In the genomic region with DNA sequence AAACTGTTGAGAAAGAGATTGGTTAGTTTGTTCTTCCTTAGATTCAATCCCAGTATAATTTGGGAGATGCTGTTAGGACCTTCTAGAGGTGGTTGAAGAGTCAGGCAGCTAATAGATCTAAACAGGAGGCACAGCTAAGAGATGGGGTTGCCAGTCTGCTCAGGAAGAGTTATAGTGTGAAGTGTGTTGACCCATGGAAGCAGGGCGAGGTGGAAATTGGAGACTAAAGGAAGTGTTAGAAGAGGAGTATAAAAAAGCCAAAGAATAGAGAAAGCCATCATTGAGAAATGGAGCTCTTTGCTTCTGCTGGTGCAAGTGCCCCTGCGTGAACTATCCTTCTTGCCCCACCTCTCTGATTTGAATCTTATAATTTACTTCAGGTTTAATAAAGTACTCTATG, we compare ENCODE assay signal across 9 cellular contexts. TPM values are rescaled to one million over a fixed set of nuclear protein-coding genes. Genes with fewer than 3 reads are reported as not detected.
"Had no signal": no experiment of that assay in that cellular context is flagged by ENCODE, and none has a peak within 500 bp of the region (broad histone marks: within the 10 kb centered on the region; RNA-seq: fewer than 3 reads in every experiment).

No MANE protein-coding gene starts in this region.

- H3K36me3 Mint-ChIP-seq: IgD-negative memory B cell had no signal

- DNase-seq: GM23248, GOT3, H7, HFFc6 had no signal

- ATAC-seq: HCT116, HepG2 had no signal

- H3K9me3 Mint-ChIP-seq: HFFc6 had no signal

- H3K4me3 Mint-ChIP-seq: HFFc6, IgD-negative memory B cell had no signal

- H3K9ac ChIP-seq: GM23248 had no signal

- H3K27ac Mint-ChIP-seq: HFFc6, IgD-negative memory B cell had no signal

- H3K27ac ChIP-seq: GM23248, HL-60 had no signal

- H2AFZ ChIP-seq: GM23248 had no signal

- H3K36me3 ChIP-seq: HAP-1 had no signal

- H3K4me1 ChIP-seq: HAP-1 had no signal

- H3K9me3 ChIP-seq: HAP-1 had no signal

- H3K4me3 ChIP-seq: GM23248, HAP-1 had no signal

RNA-seq across cellular contexts. Expression of gene OXGR1, which starts 3.8 kb away (rescaled TPM):
- total RNA-seq: GM23248, HepG2, HFFc6 had no signal
- polyA plus RNA-seq: GM23248, HepG2, IgD-negative memory B cell had no signal
